Comparison of ENCODE assay signal across 8 cellular contexts in the genomic region with DNA sequence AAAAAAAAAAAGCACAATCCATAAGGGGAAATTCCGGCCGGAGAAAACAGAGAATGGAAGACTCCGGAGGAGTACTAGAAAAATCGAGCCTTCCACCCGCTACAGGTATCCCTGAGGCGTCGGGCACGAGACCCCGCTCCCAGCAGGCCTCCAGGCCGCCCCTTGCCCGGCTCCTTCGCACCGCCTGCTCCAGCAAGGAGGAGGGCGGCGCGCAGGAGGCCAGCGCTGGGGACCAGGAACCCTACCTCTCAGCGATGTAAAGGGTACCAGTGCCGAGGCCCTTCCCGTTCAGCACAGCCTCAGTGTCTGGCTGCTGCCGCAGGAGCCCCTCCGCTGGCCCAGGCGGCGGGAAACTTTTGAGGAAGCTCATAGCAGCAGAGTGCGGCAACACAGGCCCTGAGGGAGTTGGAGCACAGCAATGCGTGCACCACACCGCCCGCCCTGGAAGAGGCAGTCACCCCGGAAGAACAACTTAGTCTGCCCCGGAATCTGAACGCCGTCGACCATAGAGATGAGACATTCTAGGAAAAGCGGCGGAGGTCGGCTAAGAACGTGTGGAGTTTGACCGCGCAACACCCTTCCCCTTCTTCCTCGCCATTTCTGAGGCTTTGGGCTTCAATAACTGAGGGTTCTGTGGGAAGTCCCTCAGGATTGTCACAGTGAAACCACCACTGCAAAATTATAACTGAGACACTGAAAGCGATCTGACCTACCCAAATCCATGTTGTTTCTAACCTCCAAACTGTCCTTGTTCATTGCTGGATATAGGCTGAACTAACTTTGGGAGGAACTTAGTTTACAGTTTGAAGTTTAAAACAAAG. TPM values are rescaled to one million over a fixed set of nuclear protein-coding genes. Genes with fewer than 3 reads are reported as not detected.
DNase-seq lines count a peak whose midpoint lies in the region; TF ChIP-seq lines count a peak whose summit lies in the region.

A gene with protein sequence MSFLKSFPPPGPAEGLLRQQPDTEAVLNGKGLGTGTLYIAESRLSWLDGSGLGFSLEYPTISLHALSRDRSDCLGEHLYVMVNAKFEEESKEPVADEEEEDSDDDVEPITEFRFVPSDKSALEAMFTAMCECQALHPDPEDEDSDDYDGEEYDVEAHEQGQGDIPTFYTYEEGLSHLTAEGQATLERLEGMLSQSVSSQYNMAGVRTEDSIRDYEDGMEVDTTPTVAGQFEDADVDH (minus strand): TSS at position 450 of the 821 bp plus-strand sequence. CDS start 80 bp downstream, at position 370.

- peak within 1 kb of the TSS; percentile 86 for H3K4me3 ChIP-seq in NT2/D1 (ENCODE audit: insufficient read length, low read depth)
- H3K4me3 ChIP-seq in mesodermal cell (ENCODE audit: extremely low read depth, insufficient read depth, low read length, poor library complexity, severe bottlenecking), result peak within 1 kb of the TSS; percentile 93

- no peak for TF ChIP-seq CTCF in GM20000 (IDR thresholded peaks at IDR 0.05; ENCODE audit: extremely low read depth, missing control alignments)

- H3K9ac ChIP-seq in NT2/D1 (ENCODE audit: insufficient read length, low read depth), result peak within 1 kb of the TSS; percentile 93

- WGBS in mesodermal cell (ENCODE audit: insufficient coverage in 2 of 2), 2 experiments, result 0% methylated on average over 26 to 31 of the region's 41 CpGs

- H3K27me3 ChIP-seq in NT2/D1 (ENCODE audit: insufficient read depth, insufficient read length), result no peaks in the 10 kb centered on the region

- DNase-seq in COLO668 (lab: John Stamatoyannopoulos, UW; ENCODE audit: unreplicated experiment) (peak; percentile 86), GM20000 (ENCODE audit: low spot score) (peak; percentile 82), HT1080 (ENCODE audit: low read depth) (peak; percentile 88), NT2/D1 (ENCODE audit: low read depth, low spot score) (peak; percentile 87)
- DNase-seq in activated CD8-positive, alpha-beta memory T cell treated with anti-CD3 and anti-CD28 coated beads, Interleukin-2, amount 50 U/mL, for 1 hour (ENCODE audit: extremely low read depth), result peak; percentile 37
- peak; percentile 56 to 64 for DNase-seq in stimulated activated CD8-positive, alpha-beta memory T cell treated with anti-CD3 and anti-CD28 coated beads, Interleukin-15, amount 100 ng/mL, for 4 hours (ENCODE audit: low read depth in 2 of 2)

- peak within 1 kb of the TSS; percentile 75 for H3K27ac ChIP-seq in mesodermal cell (ENCODE audit: low read depth, low read length, severe bottlenecking)

- H3K9me3 ChIP-seq in NT2/D1 (ENCODE audit: insufficient read depth, low read length) (no peaks in the 10 kb centered on the region), mesodermal cell (ENCODE audit: control insufficient read depth, low read length) (no peaks in the 10 kb centered on the region)

- H3K4me1 ChIP-seq in NT2/D1 (ENCODE audit: insufficient read depth, insufficient read length) (no peaks in the 10 kb centered on the region), mesodermal cell (ENCODE audit: control insufficient read depth, insufficient read depth, low read length, poor library complexity, severe bottlenecking) (peaks cover 5% of the 10 kb centered on the region)

- peaks cover 17% of the 10 kb centered on the region for H3K36me3 ChIP-seq in NT2/D1 (ENCODE audit: insufficient read depth, insufficient read length, low read length)
- peaks cover 16% of the 10 kb centered on the region for H3K36me3 ChIP-seq in mesodermal cell (ENCODE audit: control insufficient read depth, insufficient read depth, low read length)

- in situ Hi-C loops in endometrial microvascular endothelial cells (cut with HindIII; ENCODE audit: inconsistent ontology term, low pct_unique_long_range_greater_than_20kb, low sequenced_read_pairs), result no loop called here

RNA-seq across cellular contexts. Expression of the gene that starts here (rescaled TPM):
- total RNA-seq in HT1080 (2014; rRNA removed; shearing (Covaris generic)), result 328 and 387 TPM in 2 replicates
- 276 and 344 TPM in 2 replicates for polyA plus RNA-seq in HT1080 (2015; cell fraction: cytosol; rRNA removed)
- polyA plus RNA-seq in HT1080 (2015; cell fraction: nucleus; rRNA removed), result 178 and 215 TPM in 2 replicates
- 118 TPM for total RNA-seq in endometrial microvascular endothelial cells (ENCODE audit: inconsistent ontology term)
- polyA plus RNA-seq in mesodermal cell (2013, experiment 1 of 2), result 141 TPM
- 158 TPM for polyA plus RNA-seq in mesodermal cell (2013, experiment 2 of 2)

Comparison
In these comparisons a context has a peak if more than half of its experiments do, and no peak if none do; other contexts are left out.
1. Peak in every context shown above with its lines: DNase-seq, H3K4me3 ChIP-seq and H3K27ac ChIP-seq.
2. DNase-seq: peak in every context shown above with its lines; median percentile 88 in HT1080; 87 in NT2/D1; 86 in COLO668; 82 in GM20000; 60 in stimulated activated CD8-positive, alpha-beta memory T cell treated with anti-CD3 and anti-CD28 coated beads, Interleukin-15, amount 100 ng/mL, for 4 hours; 37 in activated CD8-positive, alpha-beta memory T cell treated with anti-CD3 and anti-CD28 coated beads, Interleukin-2, amount 50 U/mL, for 1 hour.